In the genomic region with DNA sequence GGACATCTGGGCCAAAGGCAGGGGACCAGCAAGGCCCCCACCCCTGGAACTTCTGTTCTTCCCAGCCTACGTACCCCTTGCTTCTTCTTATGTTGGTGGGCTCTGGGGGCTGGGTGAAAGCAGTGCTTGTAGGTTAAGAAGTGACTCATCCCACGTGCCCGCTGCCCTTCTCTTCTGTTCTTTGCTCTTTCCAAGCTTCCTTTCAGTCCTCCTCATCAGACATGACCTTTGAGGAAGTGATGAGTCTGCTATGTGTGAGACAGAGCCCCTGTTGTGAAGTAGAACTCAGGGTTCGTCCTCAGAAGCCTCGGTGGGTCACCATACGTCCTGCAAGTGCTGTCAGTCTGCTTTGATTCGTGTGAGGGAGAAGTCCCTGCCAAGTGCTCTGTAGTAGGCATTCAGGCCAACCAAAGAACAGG, we compare ENCODE assay signal across 2 cellular contexts.
TF ChIP-seq lines count a peak whose summit lies in the region.

No MANE protein-coding gene starts in this region.

TF ChIP-seq in A549, 52 proteins besides CTCF, POLR2A, EP300 and RAD21 (continued from another document):
- TF ChIP-seq, protein P1, sequence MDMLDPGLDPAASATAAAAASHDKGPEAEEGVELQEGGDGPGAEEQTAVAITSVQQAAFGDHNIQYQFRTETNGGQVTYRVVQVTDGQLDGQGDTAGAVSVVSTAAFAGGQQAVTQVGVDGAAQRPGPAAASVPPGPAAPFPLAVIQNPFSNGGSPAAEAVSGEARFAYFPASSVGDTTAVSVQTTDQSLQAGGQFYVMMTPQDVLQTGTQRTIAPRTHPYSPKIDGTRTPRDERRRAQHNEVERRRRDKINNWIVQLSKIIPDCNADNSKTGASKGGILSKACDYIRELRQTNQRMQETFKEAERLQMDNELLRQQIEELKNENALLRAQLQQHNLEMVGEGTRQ (IDR thresholded peaks at IDR 0.05) = no peak
- no peak for TF ChIP-seq TP53 (CRISPR knock-in tag; IDR thresholded peaks at IDR 0.05)
- no peak for TF ChIP-seq MYC (IDR thresholded peaks at IDR 0.05; ENCODE audit: borderline replicate concordance, low read length)
- no peak for TF ChIP-seq SREBF2 (IDR thresholded peaks at IDR 0.05)
- no peak for TF ChIP-seq NFE2L2 (conservative IDR thresholded peaks at IDR 0.05; ENCODE audit: low read length)
- no peak for TF ChIP-seq RARB (CRISPR knock-in tag; IDR thresholded peaks at IDR 0.05)
- no peak for TF ChIP-seq KDM5A (IDR thresholded peaks at IDR 0.05)
TF ChIP-seq in A549: peak in this region for 0.

TF ChIP-seq in HEK293T, 16 proteins besides CTCF, POLR2A, EP300 and RAD21 (continued from another document):
- TF ChIP-seq, protein P2, sequence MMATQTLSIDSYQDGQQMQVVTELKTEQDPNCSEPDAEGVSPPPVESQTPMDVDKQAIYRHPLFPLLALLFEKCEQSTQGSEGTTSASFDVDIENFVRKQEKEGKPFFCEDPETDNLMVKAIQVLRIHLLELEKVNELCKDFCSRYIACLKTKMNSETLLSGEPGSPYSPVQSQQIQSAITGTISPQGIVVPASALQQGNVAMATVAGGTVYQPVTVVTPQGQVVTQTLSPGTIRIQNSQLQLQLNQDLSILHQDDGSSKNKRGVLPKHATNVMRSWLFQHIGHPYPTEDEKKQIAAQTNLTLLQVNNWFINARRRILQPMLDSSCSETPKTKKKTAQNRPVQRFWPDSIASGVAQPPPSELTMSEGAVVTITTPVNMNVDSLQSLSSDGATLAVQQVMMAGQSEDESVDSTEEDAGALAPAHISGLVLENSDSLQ (IDR thresholded peaks at IDR 0.05) = no peak
- TF ChIP-seq FOXK2 (IDR thresholded peaks at IDR 0.05) = no peak
